Comparison of ENCODE assay signal across 8 cellular contexts in genomic region chr17:81636505-81637288, GRCh38. TPM values are rescaled to one million over a fixed set of nuclear protein-coding genes. Genes with fewer than 3 reads are reported as not detected.
DNase-seq lines count a peak whose midpoint lies in the region; ATAC-seq and TF ChIP-seq lines count a peak whose summit lies in the region.

Gene NPLOC4 (minus strand): TSS chr17:81637112. CDS start chr17:81636930, 182 bp downstream.
Gene TSPAN10 (plus strand): TSS chr17:81637196. CDS start chr17:81642413, 5,217 bp downstream.

- peak; percentile 64 for TF ChIP-seq POLR2A in esophagus muscularis mucosa (IDR thresholded peaks at IDR 0.05; ENCODE audit: low read depth)

- no peaks in the 10 kb centered on the region for H3K9me3 Mint-ChIP-seq in activated T-cell treated with anti-CD3 and anti-CD28 coated beads, Interleukin-2, amount 50 U/mL, for 4 hours

- H3K4me3 Mint-ChIP-seq in activated T-cell treated with anti-CD3 and anti-CD28 coated beads, Interleukin-2, amount 50 U/mL, for 4 hours = peak within 1 kb of the TSS; percentile 96

- peak; percentile 74 for DNase-seq in COR-L47 (lab: John Stamatoyannopoulos, UW)
- peak; percentile 97 for DNase-seq in HuH-7.5 (ENCODE audit: low spot score)
- peak; percentile 37 for DNase-seq in OCI-M2 (lab: John Stamatoyannopoulos, UW; ENCODE audit: unreplicated experiment)
- DNase-seq in activated T-cell treated with anti-CD3 and anti-CD28 coated beads, Interleukin-2, amount 50 U/mL, for 4 hours = peak; percentile 85
- DNase-seq in esophagus muscularis mucosa (ENCODE audit: extremely low spot score) = peak; percentile 96
- peak; percentile 74 for DNase-seq in stimulated activated CD8-positive, alpha-beta memory T cell treated with anti-CD3 and anti-CD28 coated beads, Interleukin-7, amount 100 ng/mL, for 24 hours (ENCODE audit: low read depth)

- H3K36me3 ChIP-seq in esophagus muscularis mucosa (peaks cover 0 to 2% (median 0%) of the 10 kb centered on the region in 4 donors), muscle layer of duodenum (ENCODE audit: control insufficient read depth in 1 of 2, insufficient read depth in 2 of 2, low read length in 2 of 2) (peaks cover 0 to 4% of the 10 kb centered on the region in 2 donors)

- H3K4me3 ChIP-seq in esophagus muscularis mucosa (peak within 1 kb of the TSS; percentile 89 to 98 (median 94)), muscle layer of duodenum (ENCODE audit: low read depth in 1 of 2, low read length in 2 of 2) (peak within 1 kb of the TSS; percentile 89 to 94)

- peak; percentile 77 for ATAC-seq in GM21381 (IDR thresholded peaks at IDR 0.05; ENCODE audit: unreplicated experiment)
- peak; percentile 94 to 95 for ATAC-seq in activated T-cell treated with anti-CD3 and anti-CD28 coated beads, Interleukin-2, amount 50 U/mL, for 4 hours

- intact Hi-C loops in esophagus muscularis mucosa (cut with DNase I) = loop anchor here (2.0 kb wide), 1 partner anchor 30 kb away; the partner anchor contains the start of genes CCDC137 and OXLD1

- H3K27ac ChIP-seq in esophagus muscularis mucosa (replicated peaks in 1 of 4) (peak within 1 kb of the TSS; percentile 88 to 97 (median 92)), muscle layer of duodenum (ENCODE audit: low read length) (peak within 1 kb of the TSS; percentile 93)

- peak in 1 of 3 experiments; percentile 32 for TF ChIP-seq CTCF in esophagus muscularis mucosa (IDR thresholded peaks at IDR 0.05)

- 0% methylated on average over 26 of the region's 77 CpGs for WGBS in esophagus muscularis mucosa

- H3K27me3 ChIP-seq in esophagus muscularis mucosa (no peaks in the 10 kb centered on the region), muscle layer of duodenum (ENCODE audit: low read depth, low read length) (no peaks in the 10 kb centered on the region)

- TF ChIP-seq EP300 in esophagus muscularis mucosa (IDR thresholded peaks at IDR 0.05) = no peak

- H3K4me1 ChIP-seq in esophagus muscularis mucosa = peaks cover 35 to 44% (median 40%) of the 10 kb centered on the region in 4 donors
- peaks cover 7 to 35% of the 10 kb centered on the region in 2 donors for H3K4me1 ChIP-seq in muscle layer of duodenum (ENCODE audit: control insufficient read depth in 1 of 2, insufficient read depth in 2 of 2, low read length in 2 of 2)

- no peaks in the 10 kb centered on the region for H3K27me3 Mint-ChIP-seq in activated T-cell treated with anti-CD3 and anti-CD28 coated beads, Interleukin-2, amount 50 U/mL, for 4 hours (ENCODE audit: low read depth)

- H3K9me3 ChIP-seq in esophagus muscularis mucosa = no peaks in the 10 kb centered on the region
- no peaks in the 10 kb centered on the region for H3K9me3 ChIP-seq in muscle layer of duodenum (ENCODE audit: control insufficient read depth in 1 of 2, low read length in 2 of 2)

- peaks cover 22% of the 10 kb centered on the region for H3K4me1 Mint-ChIP-seq in activated T-cell treated with anti-CD3 and anti-CD28 coated beads, Interleukin-2, amount 50 U/mL, for 4 hours (ENCODE audit: low read depth)

- H3K36me3 Mint-ChIP-seq in activated T-cell treated with anti-CD3 and anti-CD28 coated beads, Interleukin-2, amount 50 U/mL, for 4 hours (ENCODE audit: insufficient read depth) = no peaks in the 10 kb centered on the region

RNA-seq across cellular contexts. Expression of gene NPLOC4, which starts in this region (rescaled TPM):
- total RNA-seq in activated T-cell treated with anti-CD3 and anti-CD28 coated beads, Interleukin-2, amount 50 U/mL, for 4 hours = 100 to 1,000 TPM; 153 to 201 (median 167) TPM
- 10 to 100 TPM; 58.1 to 86.6 (median 65.7) TPM for total RNA-seq in esophagus muscularis mucosa

RNA-seq across cellular contexts. Expression of gene TSPAN10, which starts in this region (rescaled TPM):
- total RNA-seq in activated T-cell treated with anti-CD3 and anti-CD28 coated beads, Interleukin-2, amount 50 U/mL, for 4 hours = under 1 TPM in 2 of 3 donors, not detected in 1; 0.11 to 0.18 TPM
- total RNA-seq in esophagus muscularis mucosa = under 1 TPM in 2 of 4 donors, not detected in 2; 0.32 to 0.92 TPM

Comparison
In these comparisons a context has a peak if more than half of its experiments do, and no peak if none do; other contexts are left out.
1. Peak in every context shown above with its lines: DNase-seq, ATAC-seq, H3K4me3 ChIP-seq and H3K27ac ChIP-seq.
2. DNase-seq: peak in every context shown above with its lines; median percentile 97 in HuH-7.5; 96 in esophagus muscularis mucosa; 85 in activated T-cell treated with anti-CD3 and anti-CD28 coated beads, Interleukin-2, amount 50 U/mL, for 4 hours; 74 in COR-L47; 74 in stimulated activated CD8-positive, alpha-beta memory T cell treated with anti-CD3 and anti-CD28 coated beads, Interleukin-7, amount 100 ng/mL, for 24 hours; 37 in OCI-M2.